Comparison of ENCODE assay signal across 1 cellular context in genomic region chr1:223401873-223402789, GRCh38.
TF ChIP-seq lines count a peak whose summit lies in the region.

No MANE protein-coding gene starts in this region.

TF ChIP-seq in K562, 482 proteins besides CTCF, POLR2A, EP300 and RAD21 (continued from another document and continues in another):
- TF ChIP-seq ZNF518B (CRISPR knock-in tag; IDR thresholded peaks at IDR 0.05) (no peak), PHF21A (IDR thresholded peaks at IDR 0.05; ENCODE audit: borderline replicate concordance, low read depth) (no peak), FOSL1 (tag; conservative IDR thresholded peaks at IDR 0.05) (peak; percentile 98), POLR2H (tag; IDR thresholded peaks at IDR 0.05; ENCODE audit: low read depth) (0 out of 2 replicates have a peak, but pooled peaks have one; percentile 43), ETV5 (CRISPR knock-in tag; IDR thresholded peaks at IDR 0.05; ENCODE audit: low read depth) (no peak), ELF2 (CRISPR knock-in tag; IDR thresholded peaks at IDR 0.05) (no peak), PKNOX1 (IDR thresholded peaks at IDR 0.05) (0 out of 2 replicates have a peak, but pooled peaks have one; percentile 5), FOXK2 (conservative IDR thresholded peaks at IDR 0.05 in 1 of 2, IDR thresholded peaks at IDR 0.05 in 1 of 2; ENCODE audit: low read depth in 2 of 2) (peak in 1 of 2 experiments; percentile 12; a peak in 1 of 4 replicates), NFE2L1 (tag; IDR thresholded peaks at IDR 0.05; ENCODE audit: borderline replicate concordance, low read depth) (peak; percentile 74), MAFF (IDR thresholded peaks at IDR 0.05; ENCODE audit: low read length) (peak; percentile 89), ZNF589 (CRISPR knock-in tag; IDR thresholded peaks at IDR 0.05; ENCODE audit: low read depth) (peak; percentile 66), GATAD2A (IDR thresholded peaks at IDR 0.05) (no peak), GTF2A2 (tag; IDR thresholded peaks at IDR 0.05) (peak; percentile 35; the same call in 1 of the 2 replicates), TGIF2 (CRISPR knock-in tag; IDR thresholded peaks at IDR 0.05) (no peak), BACH1 (tag; IDR thresholded peaks at IDR 0.05) (peak; percentile 97), NR2C2 (CRISPR knock-in tag; IDR thresholded peaks at IDR 0.05) (no peak), NR2C2 (tag; IDR thresholded peaks at IDR 0.05) (peak; percentile 59), SMARCC2 (IDR thresholded peaks at IDR 0.05; ENCODE audit: low read depth) (no peak; the same call in 1 of the 2 replicates), EGR1 (conservative IDR thresholded peaks at IDR 0.05) (0 out of 2 replicates have a peak, but pooled peaks have one; percentile 15), ZNF766 (CRISPR knock-in tag; conservative IDR thresholded peaks at IDR 0.05) (peak; percentile 66), ZNF316 (IDR thresholded peaks at IDR 0.05) (peak; percentile 94), C11orf30 (IDR thresholded peaks at IDR 0.05; ENCODE audit: low read depth) (peak; percentile 92), THRAP3 (IDR thresholded peaks at IDR 0.05; ENCODE audit: borderline replicate concordance) (no peak), JUN (IDR thresholded peaks at IDR 0.05; ENCODE audit: borderline replicate concordance, low read depth, low read length) (0 out of 2 replicates have a peak, but pooled peaks have one; percentile 39), JUN (CRISPR knock-in tag; IDR thresholded peaks at IDR 0.05; ENCODE audit: borderline replicate concordance) (no peak), ZC3H11A (IDR thresholded peaks at IDR 0.05; ENCODE audit: low read depth, low read length) (no peak), NR2F6 (CRISPR knock-in tag; IDR thresholded peaks at IDR 0.05) (no peak), LEF1 (IDR thresholded peaks at IDR 0.05) (0 out of 2 replicates have a peak, but pooled peaks have one; percentile 49), BRD4 (IDR thresholded peaks at IDR 0.05) (no peak), NFE2 (IDR thresholded peaks at IDR 0.05; ENCODE audit: low read depth) (peak; percentile 91), ZNF146 (CRISPR knock-in tag; IDR thresholded peaks at IDR 0.05; ENCODE audit: unreplicated experiment) (no peak), ZNF134 (CRISPR knock-in tag; conservative IDR thresholded peaks at IDR 0.05) (no peak), ATF7 (IDR thresholded peaks at IDR 0.05) (peak; percentile 91), NEUROD1 (IDR thresholded peaks at IDR 0.05; ENCODE audit: borderline replicate concordance, low read depth, low read length, partially characterized antibody) (no peak), ZNF639 (CRISPR knock-in tag; conservative IDR thresholded peaks at IDR 0.05 in 1 of 2, IDR thresholded peaks at IDR 0.05 in 1 of 2) (peak in 1 of 2 experiments; percentile 13; a peak in 1 of 4 replicates), PYGO2 (tag; IDR thresholded peaks at IDR 0.05) (no peak), MAFG (tag; conservative IDR thresholded peaks at IDR 0.05) (peak; percentile 95)
- TF ChIP-seq, protein P1, sequence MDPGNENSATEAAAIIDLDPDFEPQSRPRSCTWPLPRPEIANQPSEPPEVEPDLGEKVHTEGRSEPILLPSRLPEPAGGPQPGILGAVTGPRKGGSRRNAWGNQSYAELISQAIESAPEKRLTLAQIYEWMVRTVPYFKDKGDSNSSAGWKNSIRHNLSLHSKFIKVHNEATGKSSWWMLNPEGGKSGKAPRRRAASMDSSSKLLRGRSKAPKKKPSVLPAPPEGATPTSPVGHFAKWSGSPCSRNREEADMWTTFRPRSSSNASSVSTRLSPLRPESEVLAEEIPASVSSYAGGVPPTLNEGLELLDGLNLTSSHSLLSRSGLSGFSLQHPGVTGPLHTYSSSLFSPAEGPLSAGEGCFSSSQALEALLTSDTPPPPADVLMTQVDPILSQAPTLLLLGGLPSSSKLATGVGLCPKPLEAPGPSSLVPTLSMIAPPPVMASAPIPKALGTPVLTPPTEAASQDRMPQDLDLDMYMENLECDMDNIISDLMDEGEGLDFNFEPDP (CRISPR knock-in tag; IDR thresholded peaks at IDR 0.05) = no peak
- TF ChIP-seq, protein P2, sequence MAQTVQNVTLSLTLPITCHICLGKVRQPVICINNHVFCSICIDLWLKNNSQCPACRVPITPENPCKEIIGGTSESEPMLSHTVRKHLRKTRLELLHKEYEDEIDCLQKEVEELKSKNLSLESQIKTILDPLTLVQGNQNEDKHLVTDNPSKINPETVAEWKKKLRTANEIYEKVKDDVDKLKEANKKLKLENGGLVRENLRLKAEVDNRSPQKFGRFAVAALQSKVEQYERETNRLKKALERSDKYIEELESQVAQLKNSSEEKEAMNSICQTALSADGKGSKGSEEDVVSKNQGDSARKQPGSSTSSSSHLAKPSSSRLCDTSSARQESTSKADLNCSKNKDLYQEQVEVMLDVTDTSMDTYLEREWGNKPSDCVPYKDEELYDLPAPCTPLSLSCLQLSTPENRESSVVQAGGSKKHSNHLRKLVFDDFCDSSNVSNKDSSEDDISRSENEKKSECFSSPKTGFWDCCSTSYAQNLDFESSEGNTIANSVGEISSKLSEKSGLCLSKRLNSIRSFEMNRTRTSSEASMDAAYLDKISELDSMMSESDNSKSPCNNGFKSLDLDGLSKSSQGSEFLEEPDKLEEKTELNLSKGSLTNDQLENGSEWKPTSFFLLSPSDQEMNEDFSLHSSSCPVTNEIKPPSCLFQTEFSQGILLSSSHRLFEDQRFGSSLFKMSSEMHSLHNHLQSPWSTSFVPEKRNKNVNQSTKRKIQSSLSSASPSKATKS (CRISPR knock-in tag; IDR thresholded peaks at IDR 0.05) = 0 out of 2 replicates have a peak, but pooled peaks have one; percentile 16
- TF ChIP-seq, protein P3, sequence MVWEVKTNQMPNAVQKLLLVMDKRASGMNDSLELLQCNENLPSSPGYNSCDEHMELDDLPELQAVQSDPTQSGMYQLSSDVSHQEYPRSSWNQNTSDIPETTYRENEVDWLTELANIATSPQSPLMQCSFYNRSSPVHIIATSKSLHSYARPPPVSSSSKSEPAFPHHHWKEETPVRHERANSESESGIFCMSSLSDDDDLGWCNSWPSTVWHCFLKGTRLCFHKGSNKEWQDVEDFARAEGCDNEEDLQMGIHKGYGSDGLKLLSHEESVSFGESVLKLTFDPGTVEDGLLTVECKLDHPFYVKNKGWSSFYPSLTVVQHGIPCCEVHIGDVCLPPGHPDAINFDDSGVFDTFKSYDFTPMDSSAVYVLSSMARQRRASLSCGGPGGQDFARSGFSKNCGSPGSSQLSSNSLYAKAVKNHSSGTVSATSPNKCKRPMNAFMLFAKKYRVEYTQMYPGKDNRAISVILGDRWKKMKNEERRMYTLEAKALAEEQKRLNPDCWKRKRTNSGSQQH (CRISPR knock-in tag; IDR thresholded peaks at IDR 0.05) = no peak
- TF ChIP-seq, protein P4, sequence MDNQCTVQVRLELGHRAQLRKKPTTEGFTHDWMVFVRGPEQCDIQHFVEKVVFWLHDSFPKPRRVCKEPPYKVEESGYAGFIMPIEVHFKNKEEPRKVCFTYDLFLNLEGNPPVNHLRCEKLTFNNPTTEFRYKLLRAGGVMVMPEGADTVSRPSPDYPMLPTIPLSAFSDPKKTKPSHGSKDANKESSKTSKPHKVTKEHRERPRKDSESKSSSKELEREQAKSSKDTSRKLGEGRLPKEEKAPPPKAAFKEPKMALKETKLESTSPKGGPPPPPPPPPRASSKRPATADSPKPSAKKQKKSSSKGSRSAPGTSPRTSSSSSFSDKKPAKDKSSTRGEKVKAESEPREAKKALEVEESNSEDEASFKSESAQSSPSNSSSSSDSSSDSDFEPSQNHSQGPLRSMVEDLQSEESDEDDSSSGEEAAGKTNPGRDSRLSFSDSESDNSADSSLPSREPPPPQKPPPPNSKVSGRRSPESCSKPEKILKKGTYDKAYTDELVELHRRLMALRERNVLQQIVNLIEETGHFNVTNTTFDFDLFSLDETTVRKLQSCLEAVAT (IDR thresholded peaks at IDR 0.05) = no peak
- TF ChIP-seq, protein P5, sequence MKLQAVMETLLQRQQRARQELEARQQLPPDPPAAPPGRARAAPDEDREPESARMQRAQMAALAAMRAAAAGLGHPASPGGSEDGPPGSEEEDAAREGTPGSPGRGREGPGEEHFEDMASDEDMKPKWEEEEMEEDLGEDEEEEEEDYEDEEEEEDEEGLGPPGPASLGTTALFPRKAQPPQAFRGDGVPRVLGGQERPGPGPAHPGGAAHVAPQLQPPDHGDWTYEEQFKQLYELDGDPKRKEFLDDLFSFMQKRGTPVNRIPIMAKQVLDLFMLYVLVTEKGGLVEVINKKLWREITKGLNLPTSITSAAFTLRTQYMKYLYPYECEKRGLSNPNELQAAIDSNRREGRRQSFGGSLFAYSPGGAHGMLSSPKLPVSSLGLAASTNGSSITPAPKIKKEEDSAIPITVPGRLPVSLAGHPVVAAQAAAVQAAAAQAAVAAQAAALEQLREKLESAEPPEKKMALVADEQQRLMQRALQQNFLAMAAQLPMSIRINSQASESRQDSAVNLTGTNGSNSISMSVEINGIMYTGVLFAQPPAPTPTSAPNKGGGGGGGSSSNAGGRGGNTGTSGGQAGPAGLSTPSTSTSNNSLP (IDR thresholded peaks at IDR 0.05; ENCODE audit: borderline replicate concordance, low read depth, low read length) = peak; percentile 40; the same call in 1 of the 2 replicates
- TF ChIP-seq, protein P6, sequence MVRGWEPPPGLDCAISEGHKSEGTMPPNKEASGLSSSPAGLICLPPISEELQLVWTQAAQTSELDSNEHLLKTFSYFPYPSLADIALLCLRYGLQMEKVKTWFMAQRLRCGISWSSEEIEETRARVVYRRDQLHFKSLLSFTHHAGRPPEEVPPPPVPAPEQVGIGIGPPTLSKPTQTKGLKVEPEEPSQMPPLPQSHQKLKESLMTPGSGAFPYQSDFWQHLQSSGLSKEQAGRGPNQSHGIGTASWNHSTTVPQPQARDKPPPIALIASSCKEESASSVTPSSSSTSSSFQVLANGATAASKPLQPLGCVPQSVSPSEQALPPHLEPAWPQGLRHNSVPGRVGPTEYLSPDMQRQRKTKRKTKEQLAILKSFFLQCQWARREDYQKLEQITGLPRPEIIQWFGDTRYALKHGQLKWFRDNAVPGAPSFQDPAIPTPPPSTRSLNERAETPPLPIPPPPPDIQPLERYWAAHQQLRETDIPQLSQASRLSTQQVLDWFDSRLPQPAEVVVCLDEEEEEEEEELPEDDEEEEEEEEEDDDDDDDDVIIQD (CRISPR knock-in tag; IDR thresholded peaks at IDR 0.05) = 0 out of 2 replicates have a peak, but pooled peaks have one; percentile 24
- TF ChIP-seq, protein P7, sequence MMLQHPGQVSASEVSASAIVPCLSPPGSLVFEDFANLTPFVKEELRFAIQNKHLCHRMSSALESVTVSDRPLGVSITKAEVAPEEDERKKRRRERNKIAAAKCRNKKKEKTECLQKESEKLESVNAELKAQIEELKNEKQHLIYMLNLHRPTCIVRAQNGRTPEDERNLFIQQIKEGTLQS (IDR thresholded peaks at IDR 0.05) = peak; percentile 92
- TF ChIP-seq, protein P7 (CRISPR knock-in tag; conservative IDR thresholded peaks at IDR 0.05) = no peak
- TF ChIP-seq, protein P8, sequence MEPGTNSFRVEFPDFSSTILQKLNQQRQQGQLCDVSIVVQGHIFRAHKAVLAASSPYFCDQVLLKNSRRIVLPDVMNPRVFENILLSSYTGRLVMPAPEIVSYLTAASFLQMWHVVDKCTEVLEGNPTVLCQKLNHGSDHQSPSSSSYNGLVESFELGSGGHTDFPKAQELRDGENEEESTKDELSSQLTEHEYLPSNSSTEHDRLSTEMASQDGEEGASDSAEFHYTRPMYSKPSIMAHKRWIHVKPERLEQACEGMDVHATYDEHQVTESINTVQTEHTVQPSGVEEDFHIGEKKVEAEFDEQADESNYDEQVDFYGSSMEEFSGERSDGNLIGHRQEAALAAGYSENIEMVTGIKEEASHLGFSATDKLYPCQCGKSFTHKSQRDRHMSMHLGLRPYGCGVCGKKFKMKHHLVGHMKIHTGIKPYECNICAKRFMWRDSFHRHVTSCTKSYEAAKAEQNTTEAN (CRISPR knock-in tag; IDR thresholded peaks at IDR 0.05) = no peak
